ENCODE assay signal across 22 cellular contexts in genomic region chr5:106303911-106304310, GRCh38.
"Had no signal": no experiment of that assay in that cellular context is flagged by ENCODE, and none has a peak within 500 bp of the region (broad histone marks: within the 10 kb centered on the region; RNA-seq: fewer than 3 reads in every experiment).

No MANE protein-coding gene starts in this region.

- H3K27me3 ChIP-seq: brain microvascular endothelial cell, neutrophil, pancreas, right atrium auricular region, tibial artery had no signal

- ATAC-seq: natural killer cell treated with Interleukin-12 subunit alpha and Interleukin-12 subunit beta and Interleukin-15 and Interleukin-18, amount 100 ng/mL, for 72 hours; pancreas; psoas muscle had no signal

- H3K36me3 ChIP-seq: brain microvascular endothelial cell, left ventricle myocardium inferior, neutrophil, pancreas, right atrium auricular region, tibial artery had no signal

- H3K4me1 ChIP-seq: left ventricle myocardium inferior, pancreas, psoas muscle, right atrium auricular region, tibial artery had no signal

- H3K27ac ChIP-seq: brain microvascular endothelial cell, left ventricle myocardium inferior, neutrophil, pancreas, psoas muscle, right atrium auricular region, tibial artery had no signal

- H3K9me3 ChIP-seq: left ventricle myocardium inferior, neutrophil, pancreas, psoas muscle, right atrium auricular region, tibial artery had no signal

- DNase-seq: activated B cell treated with CpG ODN at 0.5 μM for 24 hours; activated CD4-positive, alpha-beta T cell treated with anti-CD3 and anti-CD28 coated beads for 4 hours; activated CD4-positive, alpha-beta T cell treated with anti-CD3 and anti-CD28 coated beads, Interleukin-2, amount 50 U/mL, for 48 hours; activated effector memory CD4-positive, alpha-beta T cell treated with Interleukin-2 at 50 U/mL for 16 hours; activated naive CD4-positive, alpha-beta T cell treated with anti-CD3 and anti-CD28 coated beads for 36 hours; activated naive CD8-positive, alpha-beta T cell treated with anti-CD3 and anti-CD28 coated beads, Interleukin-2, amount 10 ng/mL, durations not matched to agents 7 days and 5 days; activated T-cell treated with anti-CD3 and anti-CD28 coated beads, Interleukin-2, amount 50 U/mL, for 48 hours; amygdala; brain microvascular endothelial cell; caudate nucleus; dermis blood vessel endothelial cell; effector CD8-positive, alpha-beta T cell; erythroblast; hippocampal formation; left ventricle myocardium inferior; pancreas; psoas muscle; stimulated activated CD4-positive, alpha-beta T cell treated with anti-CD3 and anti-CD28 coated beads, Interleukin-1b, Interleukin-23, amount 100 ng/mL, for 48 hours; tibial artery had no signal

- H3K4me3 ChIP-seq: left ventricle myocardium inferior, pancreas, psoas muscle, right atrium auricular region, tibial artery had no signal

- FAIRE-seq: pancreas had no signal
